In the genomic region with DNA sequence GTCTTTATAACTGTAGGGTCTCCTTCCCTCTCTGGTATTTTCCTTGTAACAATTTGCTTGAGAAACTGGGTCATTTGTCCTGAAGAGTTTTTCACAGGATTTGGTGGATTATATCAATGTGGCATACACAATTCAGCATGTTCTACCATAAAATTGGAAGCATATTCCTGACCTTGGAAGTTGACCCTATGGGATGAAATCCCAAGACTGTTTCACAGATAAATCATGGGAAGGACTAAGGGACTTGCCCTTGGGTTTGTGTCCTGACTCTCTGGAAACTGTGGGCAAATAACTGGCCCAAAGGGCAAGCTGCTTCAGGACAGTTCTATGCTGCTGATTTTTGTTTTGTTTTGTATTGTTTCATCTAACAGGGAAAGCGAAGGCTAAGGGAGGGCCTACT, we compare ENCODE assay signal across 11 cellular contexts.
"Had no signal": no experiment of that assay in that cellular context is flagged by ENCODE, and none has a peak within 500 bp of the region (broad histone marks: within the 10 kb centered on the region; RNA-seq: fewer than 3 reads in every experiment).

No MANE protein-coding gene starts in this region.

- H3K9me3 ChIP-seq: HAP-1 had no signal

- H3K27ac ChIP-seq: GM23248 had no signal

- ATAC-seq: GM23338, HCT116 had no signal

- FAIRE-seq: H1, H54 had no signal

- H2AFZ ChIP-seq: GM23248, GM23338 had no signal

- DNase-seq: GM23248, GOT3, H7, H9, HCEC 1CT, HFFc6 had no signal

- H3K9ac ChIP-seq: GM23248 had no signal

- H3K36me3 ChIP-seq: HAP-1 had no signal

- H3K4me2 ChIP-seq: GM23338 had no signal

- H3K4me3 ChIP-seq: GM23248, GM23338, HAP-1 had no signal

- H3K4me1 ChIP-seq: HAP-1 had no signal
